ENCODE assay signal across 8 cellular contexts in genomic region chr1:154935749-154936415, GRCh38. TPM values are rescaled to one million over a fixed set of nuclear protein-coding genes. Genes with fewer than 3 reads are reported as not detected.
A peak's percentile ranks its signal among the peaks of the same experiment; 100 is the strongest.
DNase-seq lines count a peak whose midpoint lies in the region; ATAC-seq, FAIRE-seq and TF ChIP-seq lines count a peak whose summit lies in the region.

No MANE protein-coding gene starts in this region.

- H3K27ac Mint-ChIP-seq in activated T-cell treated with anti-CD3 and anti-CD28 coated beads, Interleukin-2, amount 50 U/mL, for 24 hours = peak overlapping the region; percentile 98
- peak overlapping the region; percentile 97 for H3K27ac Mint-ChIP-seq in activated naive CD8-positive, alpha-beta T cell treated with anti-CD3 and anti-CD28 coated beads, Interleukin-2, amount 10 ng/mL, durations not matched to agents 7 days and 5 days

- peaks cover 11 to 35% of the 10 kb centered on the region in 2 donors for H3K4me1 ChIP-seq in thoracic aorta (ENCODE audit: control insufficient read depth in 1 of 2, low read depth in 2 of 2)

- H3K9me3 ChIP-seq in thoracic aorta = no peaks in the 10 kb centered on the region

- no peak for FAIRE-seq in RCC 7860 (lab: Jason Lieb, UNC)

- TF ChIP-seq CTCF in thoracic aorta (IDR thresholded peaks at IDR 0.05) = no peak

- H3K4me3 ChIP-seq in thoracic aorta = peak overlapping the region; percentile 79

- H3K36me3 ChIP-seq in thoracic aorta = no peaks in the 10 kb centered on the region

- H3K27ac ChIP-seq in layer of hippocampus (ENCODE audit: low read depth, low read length) (peak overlapping the region; percentile 100), thoracic aorta (peak overlapping the region; percentile 96 to 98)

- H3K4me3 Mint-ChIP-seq in activated T-cell treated with anti-CD3 and anti-CD28 coated beads, Interleukin-2, amount 50 U/mL, for 24 hours = peak overlapping the region; percentile 92
- peak overlapping the region; percentile 90 for H3K4me3 Mint-ChIP-seq in activated naive CD8-positive, alpha-beta T cell treated with anti-CD3 and anti-CD28 coated beads, Interleukin-2, amount 10 ng/mL, durations not matched to agents 7 days and 5 days

- no peak for DNase-seq in activated T-cell treated with anti-CD3 and anti-CD28 coated beads, Interleukin-2, amount 50 U/mL, for 24 hours
- DNase-seq in activated T-cell treated with anti-CD3 and anti-CD28 coated beads for 4 hours (no peak), thoracic aorta (ENCODE audit: low spot score) (no peak), RCC 7860 (ENCODE audit: low spot score) (no peak)
- no peak for DNase-seq in activated naive CD8-positive, alpha-beta T cell treated with anti-CD3 and anti-CD28 coated beads, Interleukin-2, amount 10 ng/mL, durations not matched to agents 7 days and 5 days
- DNase-seq in NK-92 treated with Interleukin-12 subunit alpha and Interleukin-12 subunit beta, amount 100 ng/mL, for 24 hours (lab: John Stamatoyannopoulos, UW) = no peak

- no peaks in the 10 kb centered on the region for H3K9me3 Mint-ChIP-seq in activated T-cell treated with anti-CD3 and anti-CD28 coated beads, Interleukin-2, amount 50 U/mL, for 24 hours
- H3K9me3 Mint-ChIP-seq in activated naive CD8-positive, alpha-beta T cell treated with anti-CD3 and anti-CD28 coated beads, Interleukin-2, amount 10 ng/mL, durations not matched to agents 7 days and 5 days = no peaks in the 10 kb centered on the region

- peaks cover 2% of the 10 kb centered on the region for H3K27me3 ChIP-seq in layer of hippocampus (ENCODE audit: control insufficient read depth, insufficient read depth, low read length)
- no peaks in the 10 kb centered on the region for H3K27me3 ChIP-seq in thoracic aorta (replicated peaks; ENCODE audit: insufficient read depth)

- no peaks in the 10 kb centered on the region for H3K27me3 Mint-ChIP-seq in activated T-cell treated with anti-CD3 and anti-CD28 coated beads, Interleukin-2, amount 50 U/mL, for 24 hours
- no peaks in the 10 kb centered on the region for H3K27me3 Mint-ChIP-seq in activated naive CD8-positive, alpha-beta T cell treated with anti-CD3 and anti-CD28 coated beads, Interleukin-2, amount 10 ng/mL, durations not matched to agents 7 days and 5 days

- peaks cover 50% of the 10 kb centered on the region for H3K4me1 Mint-ChIP-seq in activated T-cell treated with anti-CD3 and anti-CD28 coated beads, Interleukin-2, amount 50 U/mL, for 24 hours (ENCODE audit: low read depth)
- peaks cover 28% of the 10 kb centered on the region for H3K4me1 Mint-ChIP-seq in activated naive CD8-positive, alpha-beta T cell treated with anti-CD3 and anti-CD28 coated beads, Interleukin-2, amount 10 ng/mL, durations not matched to agents 7 days and 5 days

- POLR2A ChIA-PET in activated naive CD8-positive, alpha-beta T cell treated with anti-CD3 and anti-CD28 coated beads, Interleukin-2, amount 10 ng/mL, durations not matched to agents 7 days and 5 days (lab: Charles Lee) = interaction anchor here (0.8 to 5.7 kb wide), 21 partner anchors 10 to 376 kb away, joined by 3 to 45 read pairs (median 7); partner anchors contain the start of genes ADAM15, CKS1B, FLAD1 and PBXIP1

- peaks cover 26% of the 10 kb centered on the region for H3K36me3 Mint-ChIP-seq in activated T-cell treated with anti-CD3 and anti-CD28 coated beads, Interleukin-2, amount 50 U/mL, for 24 hours (ENCODE audit: low read depth)
- peaks cover 3% of the 10 kb centered on the region for H3K36me3 Mint-ChIP-seq in activated naive CD8-positive, alpha-beta T cell treated with anti-CD3 and anti-CD28 coated beads, Interleukin-2, amount 10 ng/mL, durations not matched to agents 7 days and 5 days

- ATAC-seq in activated naive CD8-positive, alpha-beta T cell treated with anti-CD3 and anti-CD28 coated beads, Interleukin-2, amount 10 ng/mL, durations not matched to agents 7 days and 5 days (ENCODE audit: low read depth) = no peak
- no peak for ATAC-seq in thoracic aorta (ENCODE audit: insufficient number of reproducible peaks, low FRiP score, low read depth)
- no peak for ATAC-seq in HG03457 (IDR thresholded peaks at IDR 0.05; ENCODE audit: unreplicated experiment)

RNA-seq across cellular contexts. Expression of gene PMVK, which starts 0.6 kb away (rescaled TPM):
- total RNA-seq in activated naive CD8-positive, alpha-beta T cell treated with anti-CD3 and anti-CD28 coated beads, Interleukin-2, amount 10 ng/mL, durations not matched to agents 7 days and 5 days = 10 to 100 TPM; 25.6 to 26.4 TPM
- 10 to 100 TPM in 1 of 2 donors, 1 to 10 TPM in 1; 9.7 to 13.8 TPM for total RNA-seq in thoracic aorta

RNA-seq across cellular contexts. Expression of gene PBXIP1, which starts 20.0 kb away (rescaled TPM):
- total RNA-seq in activated naive CD8-positive, alpha-beta T cell treated with anti-CD3 and anti-CD28 coated beads, Interleukin-2, amount 10 ng/mL, durations not matched to agents 7 days and 5 days = 100 to 1,000 TPM; 149 to 155 TPM
- 100 to 1,000 TPM; 185 to 227 TPM for total RNA-seq in thoracic aorta

RNA-seq across cellular contexts. Expression of gene PYGO2, which starts 25.7 kb away (rescaled TPM):
- 10 to 100 TPM; 55.3 TPM for total RNA-seq in activated naive CD8-positive, alpha-beta T cell treated with anti-CD3 and anti-CD28 coated beads, Interleukin-2, amount 10 ng/mL, durations not matched to agents 7 days and 5 days
- total RNA-seq in thoracic aorta = 10 to 100 TPM; 17.8 to 21.4 TPM

RNA-seq across cellular contexts. Expression of gene SHC1, which starts 34.7 kb away (rescaled TPM):
- 10 to 100 TPM; 67.4 to 72.3 TPM for total RNA-seq in activated naive CD8-positive, alpha-beta T cell treated with anti-CD3 and anti-CD28 coated beads, Interleukin-2, amount 10 ng/mL, durations not matched to agents 7 days and 5 days
- 100 to 1,000 TPM; 129 to 174 TPM for total RNA-seq in thoracic aorta

RNA-seq across cellular contexts. Expression of gene CKS1B, which starts 38.6 kb away (rescaled TPM):
- total RNA-seq in activated naive CD8-positive, alpha-beta T cell treated with anti-CD3 and anti-CD28 coated beads, Interleukin-2, amount 10 ng/mL, durations not matched to agents 7 days and 5 days = 100 to 1,000 TPM; 112 to 114 TPM
- 10 to 100 TPM; 13.5 to 23.7 TPM for total RNA-seq in thoracic aorta
